ENCODE assay signal across 8 cellular contexts in the genomic region with DNA sequence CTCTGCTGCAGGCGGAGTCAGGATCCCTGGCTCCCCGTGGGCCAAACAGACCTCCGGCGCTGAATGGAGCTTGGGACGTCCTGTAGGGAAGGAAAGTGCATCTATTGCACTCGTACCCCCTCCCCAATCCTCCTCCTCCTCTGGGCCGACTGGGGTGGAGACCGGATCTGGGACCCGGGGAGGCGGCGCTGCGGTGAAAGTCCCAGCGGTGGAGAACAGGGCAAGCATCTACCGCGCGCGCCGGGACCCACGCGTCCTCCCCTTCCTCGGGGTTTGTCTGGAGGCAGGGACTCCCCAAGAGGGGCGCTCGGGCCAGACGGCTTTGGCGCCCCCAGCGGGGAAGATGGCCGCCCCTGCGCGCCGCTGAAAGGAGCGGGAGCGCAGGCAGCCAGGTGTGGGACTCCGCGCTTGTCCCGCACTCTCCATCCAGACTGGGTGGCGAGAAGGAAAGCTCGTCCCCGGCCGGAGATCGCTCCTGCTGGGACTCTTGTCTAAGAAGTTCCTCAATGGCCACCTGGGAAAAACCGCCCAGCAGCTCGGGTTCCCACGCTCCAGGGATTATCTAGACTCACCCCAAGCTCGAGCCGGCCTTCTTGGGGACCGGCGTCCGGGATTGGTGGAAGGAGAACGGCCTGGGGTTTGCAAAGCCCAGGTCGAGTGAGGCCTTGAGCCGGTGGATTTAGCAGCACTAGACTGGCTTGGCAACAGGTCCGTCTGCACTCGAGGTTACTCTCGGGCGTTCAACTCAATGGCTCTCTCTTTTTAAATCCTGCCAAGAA. TPM values are rescaled to one million over a fixed set of nuclear protein-coding genes. Genes with fewer than 3 reads are reported as not detected.
DNase-seq lines count a peak whose midpoint lies in the region; ATAC-seq and TF ChIP-seq lines count a peak whose summit lies in the region.

No MANE protein-coding gene starts in this region.

- peak; percentile 29 for ATAC-seq in GM21737 (IDR thresholded peaks at IDR 0.05; ENCODE audit: unreplicated experiment)
- ATAC-seq in activated naive CD4-positive, alpha-beta T cell treated with anti-CD3 and anti-CD28 coated beads, Interleukin-2, amount 50 U/mL, for 72 hours: peak; percentile 46 to 58

- peak overlapping the region in 1 of 2 donors; percentile 77 for H3K27ac Mint-ChIP-seq in activated naive CD4-positive, alpha-beta T cell treated with anti-CD3 and anti-CD28 coated beads, Interleukin-2, amount 50 U/mL, for 72 hours

- peaks cover 5 to 9% of the 10 kb centered on the region in 2 donors for H3K36me3 Mint-ChIP-seq in activated naive CD4-positive, alpha-beta T cell treated with anti-CD3 and anti-CD28 coated beads, Interleukin-2, amount 50 U/mL, for 72 hours

- no peak overlapping the region for H3K27ac ChIP-seq in osteoblast (ENCODE audit: low read depth, low read length)

- H3K36me3 ChIP-seq in osteoblast (ENCODE audit: insufficient read depth, low read length): no peaks in the 10 kb centered on the region

- DNase-seq in DMS79 treated with DMSO at 0.1 percent for 48 hours (lab: John Stamatoyannopoulos, UW) (peak; percentile 60), NCI-H345 treated with DMSO at 0.1 percent for 48 hours (lab: John Stamatoyannopoulos, UW; ENCODE audit: unreplicated experiment) (peak; percentile 17), head of caudate nucleus (peak in 35 of 42 donors; percentile 14 to 72 (median 42)), osteoblast (ENCODE audit: insufficient read length, low spot score, missing footprints) (peak; percentile 85), AG20443 (ENCODE audit: low spot score) (no peak), NCI-H226 (no peak)
- DNase-seq in activated naive CD4-positive, alpha-beta T cell treated with anti-CD3 and anti-CD28 coated beads, Interleukin-2, amount 50 U/mL, for 72 hours (ENCODE audit: low spot score in 2 of 2): peak in 1 of 2 donors; percentile 58

- peaks cover 0 to 5% of the 10 kb centered on the region in 2 donors for H3K9me3 Mint-ChIP-seq in activated naive CD4-positive, alpha-beta T cell treated with anti-CD3 and anti-CD28 coated beads, Interleukin-2, amount 50 U/mL, for 72 hours

- H3K4me3 ChIP-seq in osteoblast (ENCODE audit: insufficient read depth, low read length): peak overlapping the region; percentile 81

- H2AFZ ChIP-seq in osteoblast (ENCODE audit: low read length): peak overlapping the region; percentile 76

- H3K9me3 ChIP-seq in osteoblast (ENCODE audit: low read depth, low read length): no peaks in the 10 kb centered on the region

- TF ChIP-seq CTCF in osteoblast (IDR thresholded peaks at IDR 0.05; ENCODE audit: extremely low read depth, low read depth, low read length): peak; percentile 33

- H4K20me1 ChIP-seq in osteoblast (ENCODE audit: insufficient read depth, low read length): peaks cover 16% of the 10 kb centered on the region

- no peaks in the 10 kb centered on the region for H3K27me3 ChIP-seq in osteoblast (ENCODE audit: insufficient read depth, low read length)

- peaks cover 37% of the 10 kb centered on the region for H3K79me2 ChIP-seq in osteoblast (ENCODE audit: insufficient read depth, low read length)

- peak overlapping the region; percentile 89 for H3K4me2 ChIP-seq in osteoblast (ENCODE audit: insufficient read depth, low read length)

- H3K4me1 ChIP-seq in osteoblast (ENCODE audit: insufficient read depth, low read length): peaks cover 19% of the 10 kb centered on the region

- intact Hi-C loops in head of caudate nucleus (cut with DNase I): no loop called here

RNA-seq across cellular contexts. Expression of a gene that starts 0.7 kb away (rescaled TPM):
- total RNA-seq in activated naive CD4-positive, alpha-beta T cell treated with anti-CD3 and anti-CD28 coated beads, Interleukin-2, amount 50 U/mL, for 72 hours: 10 to 100 TPM; 42.6 to 55.1 TPM
- 258 and 275 TPM in 2 replicates for total RNA-seq in osteoblast

RNA-seq across cellular contexts. Expression of a gene that starts 12.0 kb away (rescaled TPM):
- total RNA-seq in activated naive CD4-positive, alpha-beta T cell treated with anti-CD3 and anti-CD28 coated beads, Interleukin-2, amount 50 U/mL, for 72 hours: 10 to 100 TPM; 16.1 to 28.9 TPM
- total RNA-seq in osteoblast: 303 and 323 TPM in 2 replicates

RNA-seq across cellular contexts. Expression of a gene that starts 36.1 kb away (rescaled TPM):
- 100 to 1,000 TPM in 1 of 2 donors, 10 to 100 TPM in 1; 80.5 to 104 TPM for total RNA-seq in activated naive CD4-positive, alpha-beta T cell treated with anti-CD3 and anti-CD28 coated beads, Interleukin-2, amount 50 U/mL, for 72 hours
- total RNA-seq in osteoblast: 7.7 and 9.0 TPM in 2 replicates

RNA-seq across cellular contexts. Expression of a gene that starts 36.4 kb away (rescaled TPM):
- total RNA-seq in activated naive CD4-positive, alpha-beta T cell treated with anti-CD3 and anti-CD28 coated beads, Interleukin-2, amount 50 U/mL, for 72 hours: 100 to 1,000 TPM; 145 to 153 TPM
- 63.3 and 81.9 TPM in 2 replicates for total RNA-seq in osteoblast

Comparison
In these comparisons a context has a peak if more than half of its experiments do, and no peak if none do; other contexts are left out.
1. DNase-seq: peak in DMS79 treated with DMSO at 0.1 percent for 48 hours (single experiment), NCI-H345 treated with DMSO at 0.1 percent for 48 hours (single experiment), head of caudate nucleus (35 of 42) and osteoblast (single experiment); none in AG20443 (single experiment) and NCI-H226 (single experiment).
2. RNA of a gene that starts 12.0 kb away (total RNA-seq): 303 to 323 TPM in osteoblast; 16.1 to 28.9 TPM in activated naive CD4-positive, alpha-beta T cell treated with anti-CD3 and anti-CD28 coated beads, Interleukin-2, amount 50 U/mL, for 72 hours; every median in the first group is over 10 times any median in the second.